ENCODE assay signal across 8 cellular contexts in genomic region chr17:63826468-63827001, GRCh38. TPM values are rescaled to one million over a fixed set of nuclear protein-coding genes. Genes with fewer than 3 reads are reported as not detected.
DNase-seq lines count a peak whose midpoint lies in the region; ATAC-seq lines count a peak whose summit lies in the region.

No MANE protein-coding gene starts in this region.

- H3K4me1 ChIP-seq in HUES64 (ENCODE audit: insufficient read depth, low read length) (peaks cover 6% of the 10 kb centered on the region; the same call in 1 of the 2 replicates), iPS-20b (ENCODE audit: insufficient read depth, low read length) (peaks cover 9% of the 10 kb centered on the region; the same call in 1 of the 2 replicates)

- H3K9me3 Mint-ChIP-seq in stimulated activated naive B cell treated with anti-CD40 and anti-IgM and Interleukin-4, amounts not matched to agents 10 μg/mL and 1 μg/mL and 100 μg/mL, for 72 hours = no peaks in the 10 kb centered on the region

- H3K27ac ChIP-seq in HUES64 (ENCODE audit: low read depth, low read length) (peak overlapping the region; percentile 96), angular gyrus (ENCODE audit: low read depth, low read length) (peak overlapping the region; percentile 100), iPS-20b (ENCODE audit: low read length) (peak overlapping the region; percentile 90)

- H3K36me3 ChIP-seq in HUES64 (ENCODE audit: insufficient read depth, low read length) (peaks cover 77% of the 10 kb centered on the region), iPS-20b (ENCODE audit: insufficient read depth, low read depth, low read length) (peaks cover 80% of the 10 kb centered on the region)

- no peak for DNase-seq in stimulated activated naive B cell treated with anti-CD40 and anti-IgM and Interleukin-4, amounts not matched to agents 10 μg/mL and 1 μg/mL and 100 μg/mL, for 72 hours
- DNase-seq in LoVo (ENCODE audit: low spot score) (no peak), NCI-H2029 treated with DMSO at 0.1 percent for 48 hours (lab: John Stamatoyannopoulos, UW) (no peak), NOMO-1 (lab: John Stamatoyannopoulos, UW; ENCODE audit: unreplicated experiment in 2 of 2) (no peak)

- H3K9me3 ChIP-seq in HUES64 (ENCODE audit: insufficient read depth, low read depth, low read length) = no peaks in the 10 kb centered on the region
- no peaks in the 10 kb centered on the region for H3K9me3 ChIP-seq in iPS-20b (ENCODE audit: insufficient read depth, low read depth, low read length)

- H3K4me3 ChIP-seq in HUES64 (ENCODE audit: low read length) (peak overlapping the region; percentile 95), iPS-20b (ENCODE audit: low read length) (peak overlapping the region; percentile 93)

- peaks cover 52 to 85% of the 10 kb centered on the region in 2 donors for H3K4me1 Mint-ChIP-seq in stimulated activated naive B cell treated with anti-CD40 and anti-IgM and Interleukin-4, amounts not matched to agents 10 μg/mL and 1 μg/mL and 100 μg/mL, for 72 hours

- H3K27me3 ChIP-seq in HUES64 (ENCODE audit: insufficient read depth, low read length) (no peaks in the 10 kb centered on the region), iPS-20b (ENCODE audit: insufficient read depth, low read length) (no peaks in the 10 kb centered on the region)

- H3K27me3 Mint-ChIP-seq in stimulated activated naive B cell treated with anti-CD40 and anti-IgM and Interleukin-4, amounts not matched to agents 10 μg/mL and 1 μg/mL and 100 μg/mL, for 72 hours = no peaks in the 10 kb centered on the region

- peak overlapping the region; percentile 100 for H3K27ac Mint-ChIP-seq in stimulated activated naive B cell treated with anti-CD40 and anti-IgM and Interleukin-4, amounts not matched to agents 10 μg/mL and 1 μg/mL and 100 μg/mL, for 72 hours

- WGBS in HUES64 = 2% methylated on average over 31 of the region's 31 CpGs

- peak overlapping the region; percentile 98 to 99 for H3K4me3 Mint-ChIP-seq in stimulated activated naive B cell treated with anti-CD40 and anti-IgM and Interleukin-4, amounts not matched to agents 10 μg/mL and 1 μg/mL and 100 μg/mL, for 72 hours

- H3K36me3 Mint-ChIP-seq in stimulated activated naive B cell treated with anti-CD40 and anti-IgM and Interleukin-4, amounts not matched to agents 10 μg/mL and 1 μg/mL and 100 μg/mL, for 72 hours = peaks cover 51 to 80% of the 10 kb centered on the region in 2 donors

- H3K9ac ChIP-seq in HUES64 (ENCODE audit: low read depth, low read length) = peak overlapping the region; percentile 96
- peak overlapping the region; percentile 93 for H3K9ac ChIP-seq in iPS-20b (ENCODE audit: low read depth, low read length)

- peak; percentile 3 for ATAC-seq in GM18511 (IDR thresholded peaks at IDR 0.05; ENCODE audit: unreplicated experiment)
- ATAC-seq in stimulated activated naive B cell treated with anti-CD40 and anti-IgM and Interleukin-4, amounts not matched to agents 10 μg/mL and 1 μg/mL and 100 μg/mL, for 72 hours (replicated peaks) = peak; percentile 5 to 8

RNA-seq across cellular contexts. Expression of gene PSMC5, which starts 0.7 kb away (rescaled TPM):
- 163 TPM for polyA plus RNA-seq in HUES64 (2013, experiment 1 of 2)
- 146 TPM for polyA plus RNA-seq in HUES64 (2013, experiment 2 of 2)

RNA-seq across cellular contexts. Expression of gene FTSJ3, which starts 0.9 kb away (rescaled TPM):
- polyA plus RNA-seq in HUES64 (2013, experiment 1 of 2) = 41.7 TPM
- 33.7 TPM for polyA plus RNA-seq in HUES64 (2013, experiment 2 of 2)

RNA-seq across cellular contexts. Expression of gene SMARCD2, which starts 15.9 kb away (rescaled TPM):
- 48.4 TPM for polyA plus RNA-seq in HUES64 (2013, experiment 1 of 2)
- polyA plus RNA-seq in HUES64 (2013, experiment 2 of 2) = 49.7 TPM

RNA-seq across cellular contexts. Expression of gene CSH2, which starts 46.9 kb away (rescaled TPM):
- polyA plus RNA-seq in HUES64 (2013, experiment 1 of 2) = not detected
- polyA plus RNA-seq in HUES64 (2013, experiment 2 of 2) = not detected

RNA-seq across cellular contexts. Expression of gene DDX42, which starts 52.6 kb away (rescaled TPM):
- 91.4 TPM for polyA plus RNA-seq in HUES64 (2013, experiment 1 of 2)
- 80.9 TPM for polyA plus RNA-seq in HUES64 (2013, experiment 2 of 2)
